In the genomic region with DNA sequence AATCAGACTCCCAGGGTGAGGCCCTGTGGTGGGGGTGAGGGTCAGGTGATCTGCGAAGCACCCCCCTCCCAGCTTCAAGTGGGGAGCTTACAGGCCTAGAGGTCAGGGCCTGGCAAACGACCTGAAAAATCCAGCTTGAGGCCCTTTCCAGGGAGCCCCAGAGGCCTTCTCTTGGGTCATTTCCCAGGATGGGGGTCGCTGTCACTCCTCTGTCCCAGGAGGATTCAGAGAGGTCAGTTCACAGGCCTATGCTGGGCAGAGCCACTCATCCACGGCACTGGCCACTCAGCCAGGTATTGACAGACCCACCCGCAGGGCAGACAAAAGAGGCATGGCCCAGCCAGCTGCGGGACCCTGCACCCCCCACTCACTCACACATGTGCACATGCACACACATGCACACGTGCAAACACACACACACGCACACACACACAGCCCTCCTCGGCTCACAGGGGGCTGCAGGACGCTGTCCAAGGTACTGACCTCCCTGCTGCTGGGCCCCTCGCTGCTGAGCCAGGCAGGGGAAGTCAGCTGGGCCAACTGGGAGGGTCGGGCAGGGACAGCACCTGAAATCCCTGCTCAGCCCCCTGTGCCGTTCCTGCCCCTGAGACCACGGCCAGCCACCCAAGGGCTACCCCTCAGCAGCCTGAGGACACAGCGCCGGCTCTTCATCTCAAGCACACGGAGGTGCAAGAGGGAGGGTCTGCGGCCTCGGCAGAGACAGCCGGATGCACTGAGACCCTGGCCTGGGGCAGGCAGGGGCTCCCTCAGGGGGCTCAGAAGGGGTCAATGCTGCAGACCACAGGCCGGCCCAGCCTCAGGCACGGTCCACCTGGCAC, we compare ENCODE assay signal across 1 cellular context.
A peak's percentile ranks its signal among the peaks of the same experiment; 100 is the strongest.
TF ChIP-seq lines count a peak whose summit lies in the region.

No MANE protein-coding gene starts in this region.

TF ChIP-seq in HepG2, 621 proteins besides CTCF, POLR2A, EP300 and RAD21 (continued from another document and continues in another):
- TF ChIP-seq, protein P1, sequence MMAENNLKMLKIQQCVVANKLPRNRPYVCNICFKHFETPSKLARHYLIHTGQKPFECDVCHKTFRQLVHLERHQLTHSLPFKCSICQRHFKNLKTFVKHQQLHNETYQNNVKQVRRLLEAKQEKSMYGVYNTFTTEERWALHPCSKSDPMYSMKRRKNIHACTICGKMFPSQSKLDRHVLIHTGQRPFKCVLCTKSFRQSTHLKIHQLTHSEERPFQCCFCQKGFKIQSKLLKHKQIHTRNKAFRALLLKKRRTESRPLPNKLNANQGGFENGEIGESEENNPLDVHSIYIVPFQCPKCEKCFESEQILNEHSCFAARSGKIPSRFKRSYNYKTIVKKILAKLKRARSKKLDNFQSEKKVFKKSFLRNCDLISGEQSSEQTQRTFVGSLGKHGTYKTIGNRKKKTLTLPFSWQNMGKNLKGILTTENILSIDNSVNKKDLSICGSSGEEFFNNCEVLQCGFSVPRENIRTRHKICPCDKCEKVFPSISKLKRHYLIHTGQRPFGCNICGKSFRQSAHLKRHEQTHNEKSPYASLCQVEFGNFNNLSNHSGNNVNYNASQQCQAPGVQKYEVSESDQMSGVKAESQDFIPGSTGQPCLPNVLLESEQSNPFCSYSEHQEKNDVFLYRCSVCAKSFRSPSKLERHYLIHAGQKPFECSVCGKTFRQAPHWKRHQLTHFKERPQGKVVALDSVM (CRISPR knock-in tag; IDR thresholded peaks at IDR 0.05): no peak
- peak; percentile 85 for TF ChIP-seq MYC (CRISPR knock-in tag; IDR thresholded peaks at IDR 0.05; ENCODE audit: borderline replicate concordance)
- TF ChIP-seq RFX3 (CRISPR knock-in tag; IDR thresholded peaks at IDR 0.05): peak; percentile 46; the same call in 1 of the 2 replicates
- TF ChIP-seq EHMT2 (IDR thresholded peaks at IDR 0.05; ENCODE audit: borderline replicate concordance, low read depth, low read length): peak; percentile 98
- no peak for TF ChIP-seq FIP1L1 (IDR thresholded peaks at IDR 0.05; ENCODE audit: borderline replicate concordance, insufficient read depth, low read depth, low read length)
- TF ChIP-seq ARHGAP35 (CRISPR knock-in tag; IDR thresholded peaks at IDR 0.05; ENCODE audit: borderline replicate concordance): peak; percentile 99; the same call in 1 of the 2 replicates
- TF ChIP-seq, protein P2, sequence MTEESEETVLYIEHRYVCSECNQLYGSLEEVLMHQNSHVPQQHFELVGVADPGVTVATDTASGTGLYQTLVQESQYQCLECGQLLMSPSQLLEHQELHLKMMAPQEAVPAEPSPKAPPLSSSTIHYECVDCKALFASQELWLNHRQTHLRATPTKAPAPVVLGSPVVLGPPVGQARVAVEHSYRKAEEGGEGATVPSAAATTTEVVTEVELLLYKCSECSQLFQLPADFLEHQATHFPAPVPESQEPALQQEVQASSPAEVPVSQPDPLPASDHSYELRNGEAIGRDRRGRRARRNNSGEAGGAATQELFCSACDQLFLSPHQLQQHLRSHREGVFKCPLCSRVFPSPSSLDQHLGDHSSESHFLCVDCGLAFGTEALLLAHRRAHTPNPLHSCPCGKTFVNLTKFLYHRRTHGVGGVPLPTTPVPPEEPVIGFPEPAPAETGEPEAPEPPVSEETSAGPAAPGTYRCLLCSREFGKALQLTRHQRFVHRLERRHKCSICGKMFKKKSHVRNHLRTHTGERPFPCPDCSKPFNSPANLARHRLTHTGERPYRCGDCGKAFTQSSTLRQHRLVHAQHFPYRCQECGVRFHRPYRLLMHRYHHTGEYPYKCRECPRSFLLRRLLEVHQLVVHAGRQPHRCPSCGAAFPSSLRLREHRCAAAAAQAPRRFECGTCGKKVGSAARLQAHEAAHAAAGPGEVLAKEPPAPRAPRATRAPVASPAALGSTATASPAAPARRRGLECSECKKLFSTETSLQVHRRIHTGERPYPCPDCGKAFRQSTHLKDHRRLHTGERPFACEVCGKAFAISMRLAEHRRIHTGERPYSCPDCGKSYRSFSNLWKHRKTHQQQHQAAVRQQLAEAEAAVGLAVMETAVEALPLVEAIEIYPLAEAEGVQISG (CRISPR knock-in tag; IDR thresholded peaks at IDR 0.05): peak; percentile 87
- peak; percentile 97; the same call in 1 of the 2 replicates for TF ChIP-seq ZNF598 (CRISPR knock-in tag; IDR thresholded peaks at IDR 0.05; ENCODE audit: borderline replicate concordance)
- peak; percentile 80 for TF ChIP-seq HOXA3 (CRISPR knock-in tag; IDR thresholded peaks at IDR 0.05)
- TF ChIP-seq ZNF160 (CRISPR knock-in tag; IDR thresholded peaks at IDR 0.05): peak; percentile 99
- TF ChIP-seq, protein P3, sequence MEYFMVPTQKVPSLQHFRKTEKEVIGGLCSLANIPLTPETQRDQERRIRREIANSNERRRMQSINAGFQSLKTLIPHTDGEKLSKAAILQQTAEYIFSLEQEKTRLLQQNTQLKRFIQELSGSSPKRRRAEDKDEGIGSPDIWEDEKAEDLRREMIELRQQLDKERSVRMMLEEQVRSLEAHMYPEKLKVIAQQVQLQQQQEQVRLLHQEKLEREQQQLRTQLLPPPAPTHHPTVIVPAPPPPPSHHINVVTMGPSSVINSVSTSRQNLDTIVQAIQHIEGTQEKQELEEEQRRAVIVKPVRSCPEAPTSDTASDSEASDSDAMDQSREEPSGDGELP (IDR thresholded peaks at IDR 0.05; ENCODE audit: borderline replicate concordance, low read depth): peak; percentile 86; the same call in 1 of the 2 replicates
- peak; percentile 90; the same call in 1 of the 2 replicates for TF ChIP-seq ZNF780A (CRISPR knock-in tag; IDR thresholded peaks at IDR 0.05)
- peak; percentile 91; the same call in 1 of the 2 replicates for TF ChIP-seq ZNF776 (CRISPR knock-in tag; IDR thresholded peaks at IDR 0.05)
- TF ChIP-seq NCOR1 (IDR thresholded peaks at IDR 0.05; ENCODE audit: borderline replicate concordance, low read length): no peak
- TF ChIP-seq, protein P4, sequence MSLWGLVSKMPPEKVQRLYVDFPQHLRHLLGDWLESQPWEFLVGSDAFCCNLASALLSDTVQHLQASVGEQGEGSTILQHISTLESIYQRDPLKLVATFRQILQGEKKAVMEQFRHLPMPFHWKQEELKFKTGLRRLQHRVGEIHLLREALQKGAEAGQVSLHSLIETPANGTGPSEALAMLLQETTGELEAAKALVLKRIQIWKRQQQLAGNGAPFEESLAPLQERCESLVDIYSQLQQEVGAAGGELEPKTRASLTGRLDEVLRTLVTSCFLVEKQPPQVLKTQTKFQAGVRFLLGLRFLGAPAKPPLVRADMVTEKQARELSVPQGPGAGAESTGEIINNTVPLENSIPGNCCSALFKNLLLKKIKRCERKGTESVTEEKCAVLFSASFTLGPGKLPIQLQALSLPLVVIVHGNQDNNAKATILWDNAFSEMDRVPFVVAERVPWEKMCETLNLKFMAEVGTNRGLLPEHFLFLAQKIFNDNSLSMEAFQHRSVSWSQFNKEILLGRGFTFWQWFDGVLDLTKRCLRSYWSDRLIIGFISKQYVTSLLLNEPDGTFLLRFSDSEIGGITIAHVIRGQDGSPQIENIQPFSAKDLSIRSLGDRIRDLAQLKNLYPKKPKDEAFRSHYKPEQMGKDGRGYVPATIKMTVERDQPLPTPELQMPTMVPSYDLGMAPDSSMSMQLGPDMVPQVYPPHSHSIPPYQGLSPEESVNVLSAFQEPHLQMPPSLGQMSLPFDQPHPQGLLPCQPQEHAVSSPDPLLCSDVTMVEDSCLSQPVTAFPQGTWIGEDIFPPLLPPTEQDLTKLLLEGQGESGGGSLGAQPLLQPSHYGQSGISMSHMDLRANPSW (CRISPR knock-in tag; IDR thresholded peaks at IDR 0.05; ENCODE audit: borderline replicate concordance): no peak
- TF ChIP-seq CBX2 (IDR thresholded peaks at IDR 0.05; ENCODE audit: low read depth, low read length): no peak
- peak; percentile 87; the same call in 1 of the 2 replicates for TF ChIP-seq CBX2 (CRISPR knock-in tag; IDR thresholded peaks at IDR 0.05; ENCODE audit: low read depth)
- TF ChIP-seq ESRRA (CRISPR knock-in tag; IDR thresholded peaks at IDR 0.05; ENCODE audit: low read depth): peak; percentile 84
- no peak for TF ChIP-seq RBM22 (optimal IDR thresholded peaks at IDR 0.05; ENCODE audit: low read length)
- TF ChIP-seq, protein P5, sequence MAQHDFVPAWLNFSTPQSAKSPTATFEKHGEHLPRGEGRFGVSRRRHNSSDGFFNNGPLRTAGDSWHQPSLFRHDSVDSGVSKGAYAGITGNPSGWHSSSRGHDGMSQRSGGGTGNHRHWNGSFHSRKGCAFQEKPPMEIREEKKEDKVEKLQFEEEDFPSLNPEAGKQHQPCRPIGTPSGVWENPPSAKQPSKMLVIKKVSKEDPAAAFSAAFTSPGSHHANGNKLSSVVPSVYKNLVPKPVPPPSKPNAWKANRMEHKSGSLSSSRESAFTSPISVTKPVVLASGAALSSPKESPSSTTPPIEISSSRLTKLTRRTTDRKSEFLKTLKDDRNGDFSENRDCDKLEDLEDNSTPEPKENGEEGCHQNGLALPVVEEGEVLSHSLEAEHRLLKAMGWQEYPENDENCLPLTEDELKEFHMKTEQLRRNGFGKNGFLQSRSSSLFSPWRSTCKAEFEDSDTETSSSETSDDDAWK (CRISPR knock-in tag; IDR thresholded peaks at IDR 0.05): no peak
- TF ChIP-seq, protein P6, sequence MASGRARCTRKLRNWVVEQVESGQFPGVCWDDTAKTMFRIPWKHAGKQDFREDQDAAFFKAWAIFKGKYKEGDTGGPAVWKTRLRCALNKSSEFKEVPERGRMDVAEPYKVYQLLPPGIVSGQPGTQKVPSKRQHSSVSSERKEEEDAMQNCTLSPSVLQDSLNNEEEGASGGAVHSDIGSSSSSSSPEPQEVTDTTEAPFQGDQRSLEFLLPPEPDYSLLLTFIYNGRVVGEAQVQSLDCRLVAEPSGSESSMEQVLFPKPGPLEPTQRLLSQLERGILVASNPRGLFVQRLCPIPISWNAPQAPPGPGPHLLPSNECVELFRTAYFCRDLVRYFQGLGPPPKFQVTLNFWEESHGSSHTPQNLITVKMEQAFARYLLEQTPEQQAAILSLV (CRISPR knock-in tag; IDR thresholded peaks at IDR 0.05; ENCODE audit: borderline replicate concordance): peak; percentile 98
- TF ChIP-seq KDM4B (CRISPR knock-in tag; IDR thresholded peaks at IDR 0.05): peak; percentile 63; the same call in 1 of the 2 replicates
- no peak for TF ChIP-seq RFX5 (IDR thresholded peaks at IDR 0.05; ENCODE audit: low read depth, low read length)
- TF ChIP-seq RBAK (CRISPR knock-in tag; IDR thresholded peaks at IDR 0.05): peak; percentile 85; the same call in 1 of the 2 replicates
- peak; percentile 62 for TF ChIP-seq FOSL2 (CRISPR knock-in tag; IDR thresholded peaks at IDR 0.05)
- TF ChIP-seq, protein P7, sequence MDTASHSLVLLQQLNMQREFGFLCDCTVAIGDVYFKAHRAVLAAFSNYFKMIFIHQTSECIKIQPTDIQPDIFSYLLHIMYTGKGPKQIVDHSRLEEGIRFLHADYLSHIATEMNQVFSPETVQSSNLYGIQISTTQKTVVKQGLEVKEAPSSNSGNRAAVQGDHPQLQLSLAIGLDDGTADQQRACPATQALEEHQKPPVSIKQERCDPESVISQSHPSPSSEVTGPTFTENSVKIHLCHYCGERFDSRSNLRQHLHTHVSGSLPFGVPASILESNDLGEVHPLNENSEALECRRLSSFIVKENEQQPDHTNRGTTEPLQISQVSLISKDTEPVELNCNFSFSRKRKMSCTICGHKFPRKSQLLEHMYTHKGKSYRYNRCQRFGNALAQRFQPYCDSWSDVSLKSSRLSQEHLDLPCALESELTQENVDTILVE (CRISPR knock-in tag; IDR thresholded peaks at IDR 0.05): peak; percentile 94
- TF ChIP-seq ZNF431 (CRISPR knock-in tag; IDR thresholded peaks at IDR 0.05; ENCODE audit: borderline replicate concordance, low read depth): peak; percentile 99
- peak; percentile 90; the same call in 1 of the 2 replicates for TF ChIP-seq ZNF768 (CRISPR knock-in tag; IDR thresholded peaks at IDR 0.05)
- TF ChIP-seq, protein P8, sequence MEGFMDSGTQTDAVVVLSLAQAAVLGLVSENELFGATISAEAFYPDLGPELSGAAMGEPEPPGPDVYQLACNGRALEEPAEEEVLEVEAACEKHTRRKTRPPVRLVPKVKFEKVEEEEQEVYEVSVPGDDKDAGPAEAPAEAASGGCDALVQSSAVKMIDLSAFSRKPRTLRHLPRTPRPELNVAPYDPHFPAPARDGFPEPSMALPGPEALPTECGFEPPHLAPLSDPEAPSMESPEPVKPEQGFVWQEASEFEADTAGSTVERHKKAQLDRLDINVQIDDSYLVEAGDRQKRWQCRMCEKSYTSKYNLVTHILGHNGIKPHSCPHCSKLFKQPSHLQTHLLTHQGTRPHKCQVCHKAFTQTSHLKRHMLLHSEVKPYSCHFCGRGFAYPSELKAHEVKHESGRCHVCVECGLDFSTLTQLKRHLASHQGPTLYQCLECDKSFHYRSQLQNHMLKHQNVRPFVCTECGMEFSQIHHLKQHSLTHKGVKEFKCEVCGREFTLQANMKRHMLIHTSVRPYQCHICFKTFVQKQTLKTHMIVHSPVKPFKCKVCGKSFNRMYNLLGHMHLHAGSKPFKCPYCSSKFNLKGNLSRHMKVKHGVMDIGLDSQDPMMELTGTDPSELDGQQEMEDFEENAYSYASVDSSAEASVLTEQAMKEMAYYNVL (CRISPR knock-in tag; IDR thresholded peaks at IDR 0.05; ENCODE audit: borderline replicate concordance): peak; percentile 65; the same call in 1 of the 2 replicates
- TF ChIP-seq SAP130 (CRISPR knock-in tag; IDR thresholded peaks at IDR 0.05; ENCODE audit: low read depth): peak; percentile 90
- 0 out of 2 replicates have a peak, but pooled peaks have one; percentile 74 for TF ChIP-seq ZNF136 (CRISPR knock-in tag; IDR thresholded peaks at IDR 0.05; ENCODE audit: low read depth)
- peak; percentile 99 for TF ChIP-seq EEA1 (CRISPR knock-in tag; IDR thresholded peaks at IDR 0.05; ENCODE audit: borderline replicate concordance)
- peak; percentile 78; the same call in 1 of the 2 replicates for TF ChIP-seq RFXANK (CRISPR knock-in tag; IDR thresholded peaks at IDR 0.05)
